In genomic region chr7:24200407-24200806, GRCh38 we compare ENCODE assay signal across 21 cellular contexts.
DNase-seq lines count a peak whose midpoint lies in the region; ATAC-seq and TF ChIP-seq lines count a peak whose summit lies in the region.
"Had no signal": no experiment of that assay in that cellular context is flagged by ENCODE, and none has a peak within 500 bp of the region (broad histone marks: within the 10 kb centered on the region; RNA-seq: fewer than 3 reads in every experiment).

No MANE protein-coding gene starts in this region.

- H3K27ac Mint-ChIP-seq in brain = peak overlapping the region in 4 of 5 experiments; percentile 51 to 86 (median 70)
- peak overlapping the region; percentile 11 for H3K27ac Mint-ChIP-seq in nephron progenitor cell
- H3K27ac Mint-ChIP-seq: CD8-positive, alpha-beta T cell; HFFc6 had no signal

- no peaks in the 10 kb centered on the region for H3K9me3 ChIP-seq in BE2C
- H3K9me3 ChIP-seq: Caco-2, HAP-1 had no signal

- H3K4me3 Mint-ChIP-seq in brain (peak overlapping the region in 3 of 5 experiments; percentile 64 to 79 (median 64)), nephron progenitor cell (no peak overlapping the region)
- H3K4me3 Mint-ChIP-seq: CD8-positive, alpha-beta T cell; HFFc6 had no signal

- TF ChIP-seq CTCF in BE2C (IDR thresholded peaks at IDR 0.05; ENCODE audit: low read depth, low read length) (no peak), brain (conservative IDR thresholded peaks at IDR 0.05) (no peak), nephron progenitor cell (IDR thresholded peaks at IDR 0.05) (no peak)

- peaks cover 4% of the 10 kb centered on the region for H3K27me3 Mint-ChIP-seq in brain
- no peaks in the 10 kb centered on the region for H3K27me3 Mint-ChIP-seq in nephron progenitor cell (ENCODE audit: low read depth, poor library complexity)

- DNase-seq in BE2C = no peak
- DNase-seq in Jurkat, Clone E6-1 (ENCODE audit: low read depth, low spot score) = peak; percentile 22
- DNase-seq in nephron progenitor cell = no peak
- no peak for DNase-seq in dedifferentiated amniotic fluid mesenchymal stem cell (ENCODE audit: extremely low spot score)
- no peak for DNase-seq in NCI-H2227 treated with DMSO at 0.1 percent for 48 hours (lab: John Stamatoyannopoulos, UW)
- DNase-seq: Caco-2; CD8-positive, alpha-beta T cell; HFFc6; IMR-90; NCI-H1048; NCI-H1417; NCI-H187; NCI-H2171 treated with DMSO at 0.1 percent for 48 hours; NCI-H446; NCI-H526; SHP77 had no signal

- H3K36me3 ChIP-seq in BE2C = no peaks in the 10 kb centered on the region
- H3K36me3 ChIP-seq: HAP-1 had no signal

- H3K36me3 Mint-ChIP-seq in brain (no peaks in the 10 kb centered on the region), nephron progenitor cell (ENCODE audit: low read depth) (no peaks in the 10 kb centered on the region)
- H3K36me3 Mint-ChIP-seq: CD8-positive, alpha-beta T cell had no signal

- peaks cover 11% of the 10 kb centered on the region for H3K4me1 ChIP-seq in BE2C
- H3K4me1 ChIP-seq: Caco-2, HAP-1 had no signal

- no peaks in the 10 kb centered on the region for H3K9me3 Mint-ChIP-seq in brain
- no peaks in the 10 kb centered on the region for H3K9me3 Mint-ChIP-seq in nephron progenitor cell
- H3K9me3 Mint-ChIP-seq: CD8-positive, alpha-beta T cell had no signal

- no peaks in the 10 kb centered on the region for H3K27me3 ChIP-seq in BE2C

- peaks cover 24% of the 10 kb centered on the region for H3K4me1 Mint-ChIP-seq in brain
- H3K4me1 Mint-ChIP-seq in nephron progenitor cell = peaks cover 7% of the 10 kb centered on the region

- ATAC-seq in GM19035 (IDR thresholded peaks at IDR 0.05; ENCODE audit: unreplicated experiment) (no peak), HG02571 (IDR thresholded peaks at IDR 0.05; ENCODE audit: unreplicated experiment) (no peak)
- ATAC-seq: Panc1 had no signal

- H3K4me3 ChIP-seq in BE2C (ENCODE audit: low read depth, low read length) = peak overlapping the region; percentile 44
- no peak overlapping the region for H3K4me3 ChIP-seq in Jurkat, Clone E6-1 (ENCODE audit: low read length)
- H3K4me3 ChIP-seq: HAP-1 had no signal
